ENCODE assay signal across 14 cellular contexts in genomic region chr2:37637122-37637875, GRCh38. TPM values are rescaled to one million over a fixed set of nuclear protein-coding genes. Genes with fewer than 3 reads are reported as not detected.
DNase-seq lines count a peak whose midpoint lies in the region; ATAC-seq and TF ChIP-seq lines count a peak whose summit lies in the region.
"Had no signal": no experiment of that assay in that cellular context is flagged by ENCODE, and none has a peak within 500 bp of the region (broad histone marks: within the 10 kb centered on the region; RNA-seq: fewer than 3 reads in every experiment).

No MANE protein-coding gene starts in this region.

- peaks cover 5 to 19% (median 9%) of the 10 kb centered on the region in 5 donors for H3K36me3 Mint-ChIP-seq in naive thymus-derived CD4-positive, alpha-beta T cell

- H3K27ac Mint-ChIP-seq in naive thymus-derived CD4-positive, alpha-beta T cell: peak overlapping the region in 6 of 9 donors; percentile 15 to 82 (median 55)
- H3K27ac Mint-ChIP-seq: mesothelial cell of epicardium had no signal

- DNase-seq in NCI-H748 (lab: John Stamatoyannopoulos, UW; ENCODE audit: unreplicated experiment): peak; percentile 33
- no peak for DNase-seq in NCI-H748 treated with DMSO at 0.1 percent for 48 hours (lab: John Stamatoyannopoulos, UW)
- DNase-seq in KBM-7: peak; percentile 34
- DNase-seq in WERI-Rb-1: no peak
- DNase-seq in naive thymus-derived CD4-positive, alpha-beta T cell: no peak
- no peak for DNase-seq in testis
- no peak for DNase-seq in right atrium auricular region (ENCODE audit: low spot score)
- DNase-seq in medulla oblongata (ENCODE audit: extremely low spot score): no peak
- DNase-seq: activated T-cell treated with anti-CD3 and anti-CD28 coated beads, Interleukin-2, amount 50 U/mL, for 4 hours; NCI-H1092; substantia nigra had no signal

- H3K27me3 ChIP-seq in WERI-Rb-1 (ENCODE audit: insufficient read depth, low read depth, severe bottlenecking): no peaks in the 10 kb centered on the region
- H3K27me3 ChIP-seq in naive thymus-derived CD4-positive, alpha-beta T cell (ENCODE audit: control insufficient read depth in 2 of 2, insufficient read depth in 2 of 2, low read length in 2 of 2): no peaks in the 10 kb centered on the region
- no peaks in the 10 kb centered on the region for H3K27me3 ChIP-seq in testis
- H3K27me3 ChIP-seq in right atrium auricular region: no peaks in the 10 kb centered on the region

- TF ChIP-seq POLR2A in testis (IDR thresholded peaks at IDR 0.05): no peak

- WGBS in testis, 2 donors: 81 to 87% methylated on average over 6 of the region's 6 CpGs

- in situ Hi-C loops in KBM-7 (cut with MboI; ENCODE audit: low pct_unique_long_range_greater_than_20kb, low sequenced_read_pairs): no loop called here

- H3K4me1 Mint-ChIP-seq in naive thymus-derived CD4-positive, alpha-beta T cell: peaks cover 29 to 76% (median 35%) of the 10 kb centered on the region in 7 donors

- ATAC-seq in naive thymus-derived CD4-positive, alpha-beta T cell: peak; percentile 14
- ATAC-seq: activated T-cell treated with anti-CD3 and anti-CD28 coated beads, Interleukin-2, amount 50 U/mL, for 4 hours had no signal

- H3K9me3 Mint-ChIP-seq in naive thymus-derived CD4-positive, alpha-beta T cell: peaks cover 0 to 8% (median 0%) of the 10 kb centered on the region in 11 donors
- H3K9me3 Mint-ChIP-seq: activated T-cell treated with anti-CD3 and anti-CD28 coated beads, Interleukin-2, amount 50 U/mL, for 4 hours; mesothelial cell of epicardium had no signal

- peaks cover 0 to 12% (median 0%) of the 10 kb centered on the region in 5 donors for H3K27me3 Mint-ChIP-seq in naive thymus-derived CD4-positive, alpha-beta T cell

- peaks cover 24 to 50% of the 10 kb centered on the region in 2 donors for H3K4me1 ChIP-seq in naive thymus-derived CD4-positive, alpha-beta T cell (ENCODE audit: control insufficient read depth in 2 of 2, insufficient read depth in 2 of 2, low read length in 2 of 2)
- no peaks in the 10 kb centered on the region for H3K4me1 ChIP-seq in testis
- peaks cover 0 to 8% of the 10 kb centered on the region in 2 donors for H3K4me1 ChIP-seq in right atrium auricular region

- POLR2A ChIA-PET in naive thymus-derived CD4-positive, alpha-beta T cell (lab: Charles Lee): no interaction called here

- H3K27ac ChIP-seq in WERI-Rb-1: no peak overlapping the region
- H3K27ac ChIP-seq in naive thymus-derived CD4-positive, alpha-beta T cell (ENCODE audit: low read depth, low read length): no peak overlapping the region
- H3K27ac ChIP-seq in testis: no peak overlapping the region
- no peak overlapping the region for H3K27ac ChIP-seq in right atrium auricular region
- H3K27ac ChIP-seq: epithelial cell of prostate had no signal

- TF ChIP-seq CTCF in WERI-Rb-1 (IDR thresholded peaks at IDR 0.05; ENCODE audit: low read depth, low read length) (0 out of 2 replicates have a peak, but pooled peaks have one; percentile 21), testis (IDR thresholded peaks at IDR 0.05) (no peak), right atrium auricular region (IDR thresholded peaks at IDR 0.05) (no peak)

- CTCF ChIA-PET in naive thymus-derived CD4-positive, alpha-beta T cell (lab: Charles Lee): no interaction called here

- H3K4me3 Mint-ChIP-seq in naive thymus-derived CD4-positive, alpha-beta T cell: peak overlapping the region in 2 of 10 donors; percentile 11 to 38
- H3K4me3 Mint-ChIP-seq: activated T-cell treated with anti-CD3 and anti-CD28 coated beads, Interleukin-2, amount 50 U/mL, for 4 hours; brain; mesothelial cell of epicardium had no signal

- H3K36me3 ChIP-seq in WERI-Rb-1: no peaks in the 10 kb centered on the region
- peaks cover 0 to under 1% (median 0%) of the 10 kb centered on the region in 3 experiments for H3K36me3 ChIP-seq in naive thymus-derived CD4-positive, alpha-beta T cell (ENCODE audit: control insufficient read depth in 2 of 3, insufficient read depth in 3 of 3, low read length in 3 of 3)
- H3K36me3 ChIP-seq in testis (ENCODE audit: low read depth, missing control alignments): no peaks in the 10 kb centered on the region
- H3K36me3 ChIP-seq in right atrium auricular region: peaks cover 10% of the 10 kb centered on the region

- no peaks in the 10 kb centered on the region for H3K9me3 ChIP-seq in WERI-Rb-1 (ENCODE audit: severe bottlenecking)
- H3K9me3 ChIP-seq in naive thymus-derived CD4-positive, alpha-beta T cell (ENCODE audit: control insufficient read depth in 2 of 3, low read length in 3 of 3): no peaks in the 10 kb centered on the region
- H3K9me3 ChIP-seq in testis: no peaks in the 10 kb centered on the region
- H3K9me3 ChIP-seq in right atrium auricular region: no peaks in the 10 kb centered on the region

- no peak overlapping the region for H3K4me3 ChIP-seq in WERI-Rb-1 (ENCODE audit: low read depth, low read length)
- H3K4me3 ChIP-seq in naive thymus-derived CD4-positive, alpha-beta T cell (ENCODE audit: low read length): no peak overlapping the region
- no peak overlapping the region for H3K4me3 ChIP-seq in testis
- no peak overlapping the region for H3K4me3 ChIP-seq in right atrium auricular region

- intact Hi-C loops in naive thymus-derived CD4-positive, alpha-beta T cell (cut with micrococcal nuclease): no loop called here
- intact Hi-C loops in testis (cut with DNase I; ENCODE audit: low total_unique reads): no loop called here

RNA-seq across cellular contexts. Expression of gene CDC42EP3, which starts 34.1 kb away (rescaled TPM):
- 10 to 100 TPM; 15.9 to 96.3 (median 17.7) TPM for total RNA-seq in naive thymus-derived CD4-positive, alpha-beta T cell
- 10 to 100 TPM; 26.7 to 29.2 TPM for polyA plus RNA-seq in naive thymus-derived CD4-positive, alpha-beta T cell
- total RNA-seq in testis: 10 to 100 TPM; 44.3 to 50.6 TPM
- 107 TPM for polyA plus RNA-seq in testis (ENCODE audit: insufficient read depth, low read depth, low replicate concordance)
- 100 to 1,000 TPM in 1 of 2 donors, 10 to 100 TPM in 1; 38.5 to 105 TPM for total RNA-seq in right atrium auricular region

Comparison
In these comparisons a context has a peak if more than half of its experiments do, and no peak if none do; other contexts are left out.
1. DNase-seq: peak in NCI-H748 (single experiment) and KBM-7 (single experiment); none in NCI-H748 treated with DMSO at 0.1 percent for 48 hours (single experiment), WERI-Rb-1 (single experiment), naive thymus-derived CD4-positive, alpha-beta T cell (0 of 9), testis (single experiment), right atrium auricular region (single experiment) and medulla oblongata (single experiment).